Comparison of ENCODE assay signal across 1 cellular context in the genomic region with DNA sequence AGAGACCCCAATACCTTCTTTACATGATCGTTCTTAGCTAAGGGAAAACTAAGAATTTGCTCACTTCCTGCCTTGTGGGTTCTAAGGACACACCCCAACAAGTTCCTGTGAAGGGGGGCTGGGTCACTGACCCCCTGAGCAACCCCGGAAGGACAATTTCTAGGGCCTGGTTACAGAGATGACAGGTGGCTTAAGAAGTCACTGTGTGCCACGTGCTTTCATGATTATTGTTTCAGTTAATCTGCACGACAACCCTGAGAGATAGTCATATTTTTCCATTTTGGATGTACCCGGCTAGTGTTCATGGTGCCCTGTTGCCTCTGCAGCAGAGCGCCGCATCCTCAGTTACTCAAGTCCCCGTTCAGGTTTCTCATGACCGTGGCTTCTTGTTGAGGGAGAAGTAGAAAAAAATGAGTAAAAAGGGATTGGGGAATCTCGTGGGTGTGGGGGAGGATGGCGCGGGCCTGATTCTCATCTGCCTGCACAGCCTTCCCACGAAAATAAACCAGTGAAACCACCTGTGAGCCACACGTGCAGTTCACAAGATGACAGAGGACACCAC.
TF ChIP-seq lines count a peak whose summit lies in the region.

No MANE protein-coding gene starts in this region.

TF ChIP-seq in GM23338, 12 proteins besides CTCF, POLR2A, EP300 and RAD21:
- TF ChIP-seq, protein P1, sequence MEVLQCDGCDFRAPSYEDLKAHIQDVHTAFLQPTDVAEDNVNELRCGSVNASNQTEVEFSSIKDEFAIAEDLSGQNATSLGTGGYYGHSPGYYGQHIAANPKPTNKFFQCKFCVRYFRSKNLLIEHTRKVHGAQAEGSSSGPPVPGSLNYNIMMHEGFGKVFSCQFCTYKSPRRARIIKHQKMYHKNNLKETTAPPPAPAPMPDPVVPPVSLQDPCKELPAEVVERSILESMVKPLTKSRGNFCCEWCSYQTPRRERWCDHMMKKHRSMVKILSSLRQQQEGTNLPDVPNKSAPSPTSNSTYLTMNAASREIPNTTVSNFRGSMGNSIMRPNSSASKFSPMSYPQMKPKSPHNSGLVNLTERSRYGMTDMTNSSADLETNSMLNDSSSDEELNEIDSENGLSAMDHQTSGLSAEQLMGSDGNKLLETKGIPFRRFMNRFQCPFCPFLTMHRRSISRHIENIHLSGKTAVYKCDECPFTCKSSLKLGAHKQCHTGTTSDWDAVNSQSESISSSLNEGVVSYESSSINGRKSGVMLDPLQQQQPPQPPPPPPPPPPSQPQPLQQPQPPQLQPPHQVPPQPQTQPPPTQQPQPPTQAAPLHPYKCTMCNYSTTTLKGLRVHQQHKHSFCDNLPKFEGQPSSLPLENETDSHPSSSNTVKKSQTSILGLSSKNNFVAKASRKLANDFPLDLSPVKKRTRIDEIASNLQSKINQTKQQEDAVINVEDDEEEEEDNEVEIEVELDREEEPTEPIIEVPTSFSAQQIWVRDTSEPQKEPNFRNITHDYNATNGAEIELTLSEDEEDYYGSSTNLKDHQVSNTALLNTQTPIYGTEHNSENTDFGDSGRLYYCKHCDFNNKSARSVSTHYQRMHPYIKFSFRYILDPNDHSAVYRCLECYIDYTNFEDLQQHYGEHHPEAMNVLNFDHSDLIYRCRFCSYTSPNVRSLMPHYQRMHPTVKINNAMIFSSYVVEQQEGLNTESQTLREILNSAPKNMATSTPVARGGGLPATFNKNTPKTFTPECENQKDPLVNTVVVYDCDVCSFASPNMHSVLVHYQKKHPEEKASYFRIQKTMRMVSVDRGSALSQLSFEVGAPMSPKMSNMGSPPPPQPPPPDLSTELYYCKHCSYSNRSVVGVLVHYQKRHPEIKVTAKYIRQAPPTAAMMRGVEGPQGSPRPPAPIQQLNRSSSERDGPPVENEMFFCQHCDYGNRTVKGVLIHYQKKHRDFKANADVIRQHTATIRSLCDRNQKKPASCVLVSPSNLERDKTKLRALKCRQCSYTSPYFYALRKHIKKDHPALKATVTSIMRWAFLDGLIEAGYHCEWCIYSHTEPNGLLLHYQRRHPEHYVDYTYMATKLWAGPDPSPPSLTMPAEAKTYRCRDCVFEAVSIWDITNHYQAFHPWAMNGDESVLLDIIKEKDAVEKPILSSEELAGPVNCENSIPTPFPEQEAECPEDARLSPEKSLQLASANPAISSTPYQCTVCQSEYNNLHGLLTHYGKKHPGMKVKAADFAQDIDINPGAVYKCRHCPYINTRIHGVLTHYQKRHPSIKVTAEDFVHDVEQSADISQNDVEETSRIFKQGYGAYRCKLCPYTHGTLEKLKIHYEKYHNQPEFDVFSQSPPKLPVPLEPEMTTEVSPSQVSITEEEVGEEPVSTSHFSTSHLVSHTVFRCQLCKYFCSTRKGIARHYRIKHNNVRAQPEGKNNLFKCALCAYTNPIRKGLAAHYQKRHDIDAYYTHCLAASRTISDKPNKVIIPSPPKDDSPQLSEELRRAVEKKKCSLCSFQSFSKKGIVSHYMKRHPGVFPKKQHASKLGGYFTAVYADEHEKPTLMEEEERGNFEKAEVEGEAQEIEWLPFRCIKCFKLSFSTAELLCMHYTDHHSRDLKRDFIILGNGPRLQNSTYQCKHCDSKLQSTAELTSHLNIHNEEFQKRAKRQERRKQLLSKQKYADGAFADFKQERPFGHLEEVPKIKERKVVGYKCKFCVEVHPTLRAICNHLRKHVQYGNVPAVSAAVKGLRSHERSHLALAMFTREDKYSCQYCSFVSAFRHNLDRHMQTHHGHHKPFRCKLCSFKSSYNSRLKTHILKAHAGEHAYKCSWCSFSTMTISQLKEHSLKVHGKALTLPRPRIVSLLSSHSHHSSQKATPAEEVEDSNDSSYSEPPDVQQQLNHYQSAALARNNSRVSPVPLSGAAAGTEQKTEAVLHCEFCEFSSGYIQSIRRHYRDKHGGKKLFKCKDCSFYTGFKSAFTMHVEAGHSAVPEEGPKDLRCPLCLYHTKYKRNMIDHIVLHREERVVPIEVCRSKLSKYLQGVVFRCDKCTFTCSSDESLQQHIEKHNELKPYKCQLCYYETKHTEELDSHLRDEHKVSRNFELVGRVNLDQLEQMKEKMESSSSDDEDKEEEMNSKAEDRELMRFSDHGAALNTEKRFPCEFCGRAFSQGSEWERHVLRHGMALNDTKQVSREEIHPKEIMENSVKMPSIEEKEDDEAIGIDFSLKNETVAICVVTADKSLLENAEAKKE (CRISPR knock-in tag; IDR thresholded peaks at IDR 0.05) = no peak
- no peak for TF ChIP-seq CREB1 (CRISPR knock-in tag; IDR thresholded peaks at IDR 0.05; ENCODE audit: low read depth)
- no peak for TF ChIP-seq ZNF114 (CRISPR knock-in tag; IDR thresholded peaks at IDR 0.05)
- no peak for TF ChIP-seq ZNF331 (CRISPR knock-in tag; IDR thresholded peaks at IDR 0.05; ENCODE audit: low read depth)
- TF ChIP-seq EZH2 (IDR thresholded peaks at IDR 0.05; ENCODE audit: low read depth, unreplicated experiment) = no peak
- TF ChIP-seq, protein P2, sequence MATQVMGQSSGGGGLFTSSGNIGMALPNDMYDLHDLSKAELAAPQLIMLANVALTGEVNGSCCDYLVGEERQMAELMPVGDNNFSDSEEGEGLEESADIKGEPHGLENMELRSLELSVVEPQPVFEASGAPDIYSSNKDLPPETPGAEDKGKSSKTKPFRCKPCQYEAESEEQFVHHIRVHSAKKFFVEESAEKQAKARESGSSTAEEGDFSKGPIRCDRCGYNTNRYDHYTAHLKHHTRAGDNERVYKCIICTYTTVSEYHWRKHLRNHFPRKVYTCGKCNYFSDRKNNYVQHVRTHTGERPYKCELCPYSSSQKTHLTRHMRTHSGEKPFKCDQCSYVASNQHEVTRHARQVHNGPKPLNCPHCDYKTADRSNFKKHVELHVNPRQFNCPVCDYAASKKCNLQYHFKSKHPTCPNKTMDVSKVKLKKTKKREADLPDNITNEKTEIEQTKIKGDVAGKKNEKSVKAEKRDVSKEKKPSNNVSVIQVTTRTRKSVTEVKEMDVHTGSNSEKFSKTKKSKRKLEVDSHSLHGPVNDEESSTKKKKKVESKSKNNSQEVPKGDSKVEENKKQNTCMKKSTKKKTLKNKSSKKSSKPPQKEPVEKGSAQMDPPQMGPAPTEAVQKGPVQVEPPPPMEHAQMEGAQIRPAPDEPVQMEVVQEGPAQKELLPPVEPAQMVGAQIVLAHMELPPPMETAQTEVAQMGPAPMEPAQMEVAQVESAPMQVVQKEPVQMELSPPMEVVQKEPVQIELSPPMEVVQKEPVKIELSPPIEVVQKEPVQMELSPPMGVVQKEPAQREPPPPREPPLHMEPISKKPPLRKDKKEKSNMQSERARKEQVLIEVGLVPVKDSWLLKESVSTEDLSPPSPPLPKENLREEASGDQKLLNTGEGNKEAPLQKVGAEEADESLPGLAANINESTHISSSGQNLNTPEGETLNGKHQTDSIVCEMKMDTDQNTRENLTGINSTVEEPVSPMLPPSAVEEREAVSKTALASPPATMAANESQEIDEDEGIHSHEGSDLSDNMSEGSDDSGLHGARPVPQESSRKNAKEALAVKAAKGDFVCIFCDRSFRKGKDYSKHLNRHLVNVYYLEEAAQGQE (IDR thresholded peaks at IDR 0.05; ENCODE audit: unreplicated experiment) = no peak
